Comparison of ENCODE assay signal across 1 cellular context in the genomic region with DNA sequence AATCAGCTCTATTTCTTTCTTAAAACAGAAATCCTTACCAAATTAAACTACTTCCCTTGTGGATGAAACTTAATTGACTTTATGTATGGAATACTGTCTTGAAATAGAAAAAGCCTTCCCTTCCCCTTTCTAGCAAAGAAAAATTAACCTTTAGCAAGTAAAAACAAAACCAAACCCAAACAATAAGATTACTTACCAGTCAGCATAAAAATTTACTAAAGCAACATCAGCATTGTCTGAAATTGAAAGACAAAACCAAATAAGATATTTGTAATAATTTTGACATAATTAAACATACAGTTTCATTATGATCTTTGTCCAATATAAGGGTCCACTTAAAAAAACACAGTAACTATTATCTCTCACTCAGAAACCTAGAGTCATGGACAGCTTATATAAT.
TF ChIP-seq lines count a peak whose summit lies in the region.

No MANE protein-coding gene starts in this region.

TF ChIP-seq in IMR-90, 13 proteins besides CTCF, POLR2A, EP300 and RAD21:
- TF ChIP-seq FOS (IDR thresholded peaks at IDR 0.05; ENCODE audit: low read depth, low read length) (no peak), MAFK (IDR thresholded peaks at IDR 0.05; ENCODE audit: low read depth, low read length) (peak; percentile 48), RCOR1 (IDR thresholded peaks at IDR 0.05; ENCODE audit: insufficient replicate concordance, low read length) (no peak), RFX5 (IDR thresholded peaks at IDR 0.05; ENCODE audit: low read depth, low read length) (no peak), BHLHE40 (IDR thresholded peaks at IDR 0.05; ENCODE audit: low read depth, low read length) (no peak), MXI1 (IDR thresholded peaks at IDR 0.05; ENCODE audit: borderline replicate concordance, low read depth, low read length) (no peak), SMC3 (IDR thresholded peaks at IDR 0.05; ENCODE audit: low read depth, low read length) (no peak)
- TF ChIP-seq, protein P1, sequence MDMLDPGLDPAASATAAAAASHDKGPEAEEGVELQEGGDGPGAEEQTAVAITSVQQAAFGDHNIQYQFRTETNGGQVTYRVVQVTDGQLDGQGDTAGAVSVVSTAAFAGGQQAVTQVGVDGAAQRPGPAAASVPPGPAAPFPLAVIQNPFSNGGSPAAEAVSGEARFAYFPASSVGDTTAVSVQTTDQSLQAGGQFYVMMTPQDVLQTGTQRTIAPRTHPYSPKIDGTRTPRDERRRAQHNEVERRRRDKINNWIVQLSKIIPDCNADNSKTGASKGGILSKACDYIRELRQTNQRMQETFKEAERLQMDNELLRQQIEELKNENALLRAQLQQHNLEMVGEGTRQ (IDR thresholded peaks at IDR 0.05; ENCODE audit: low read depth, low read length), result no peak
